Comparison of ENCODE assay signal across 17 cellular contexts in the genomic region with DNA sequence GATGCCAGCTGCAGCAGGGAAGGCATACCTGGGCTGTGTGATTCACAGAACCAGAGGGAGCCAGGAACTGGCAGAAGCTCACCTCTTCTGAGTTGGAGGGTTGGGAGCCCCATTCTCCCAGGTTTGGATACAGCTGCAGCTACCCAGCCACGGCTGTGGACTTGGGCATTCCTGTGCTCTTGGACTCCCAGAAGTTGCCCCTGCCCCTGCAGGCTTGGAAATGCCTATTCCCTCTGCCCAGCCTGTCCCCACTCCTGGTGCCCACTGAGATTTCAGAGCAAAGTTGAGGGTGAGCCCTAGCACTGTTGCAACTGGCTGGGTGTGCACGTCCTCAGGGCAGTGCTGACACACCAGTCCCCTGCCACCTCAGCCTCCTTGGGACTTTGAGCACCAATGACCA.
"Had no signal": no experiment of that assay in that cellular context is flagged by ENCODE, and none has a peak within 500 bp of the region (broad histone marks: within the 10 kb centered on the region; RNA-seq: fewer than 3 reads in every experiment).

No MANE protein-coding gene starts in this region.

- DNase-seq: KBM-7, MV-4-11, NCI-H1048, NCI-H1105, NCI-H1417, NCI-H1436 treated with DMSO at 0.1 percent for 48 hours, NCI-H1694, NCI-H187 treated with DMSO at 0.1 percent for 48 hours, NCI-H2081, NCI-H2107, NCI-H2227 treated with DMSO at 0.1 percent for 48 hours, NCI-H524, NCI-H526 treated with DMSO at 0.1 percent for 48 hours, NCI-H748 treated with DMSO at 0.1 percent for 48 hours, RPMI8226, SHP77, SK-N-SH had no signal

- H3K9me3 ChIP-seq: SK-N-SH had no signal
